Comparison of ENCODE assay signal across 1 cellular context in the genomic region with DNA sequence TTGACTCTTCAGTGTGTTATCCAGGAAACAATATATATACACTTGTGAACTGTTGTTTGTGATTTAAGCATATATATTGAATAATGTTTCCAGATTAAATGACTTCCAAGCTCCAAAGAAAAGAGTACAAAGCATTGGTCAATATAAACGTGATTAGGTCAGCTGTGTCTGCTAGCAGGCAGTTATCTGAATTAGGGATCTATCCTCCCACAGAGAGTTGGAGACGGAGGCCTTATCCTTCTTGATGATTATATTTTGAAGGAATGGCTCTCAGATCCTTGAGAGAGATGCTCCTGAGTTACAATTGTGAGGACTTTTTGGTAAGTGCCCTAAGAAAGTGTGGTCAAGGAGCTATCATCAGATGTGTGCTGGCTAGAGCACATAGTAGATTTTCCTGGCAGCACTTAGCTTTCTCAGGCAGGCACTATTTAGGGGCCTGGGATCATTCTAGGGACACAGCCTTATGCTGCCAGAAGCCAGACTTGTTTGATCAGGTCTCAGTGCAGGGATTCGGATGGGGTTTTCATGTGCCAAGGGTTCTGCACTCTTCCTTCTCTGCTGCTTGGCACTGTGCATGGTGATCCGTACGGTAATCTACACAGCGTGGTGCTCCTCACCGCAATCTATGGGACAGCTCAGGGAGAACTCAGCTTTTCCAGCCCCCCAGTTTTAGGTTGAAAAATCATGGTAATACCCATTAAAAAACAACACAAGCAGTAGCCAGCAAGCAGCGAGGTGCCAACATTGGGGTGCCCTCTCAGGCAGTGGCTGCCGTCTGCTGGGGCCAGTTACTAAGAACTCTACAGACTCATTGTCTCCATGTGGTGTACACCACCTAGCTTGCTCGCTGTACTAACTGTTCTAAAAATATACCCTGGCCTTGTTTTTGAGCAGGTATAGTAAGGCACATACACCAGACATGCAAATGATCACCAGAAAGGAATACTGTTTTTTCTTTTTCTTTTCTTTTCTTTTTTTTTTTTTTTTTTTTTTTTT.
TF ChIP-seq lines count a peak whose summit lies in the region.

No MANE protein-coding gene starts in this region.

TF ChIP-seq in SK-N-SH treated with all-trans-retinoic acid at 6 μM for 48 hours, 23 proteins besides CTCF, POLR2A, EP300 and RAD21 (continued from another document):
- TF ChIP-seq, protein P1, sequence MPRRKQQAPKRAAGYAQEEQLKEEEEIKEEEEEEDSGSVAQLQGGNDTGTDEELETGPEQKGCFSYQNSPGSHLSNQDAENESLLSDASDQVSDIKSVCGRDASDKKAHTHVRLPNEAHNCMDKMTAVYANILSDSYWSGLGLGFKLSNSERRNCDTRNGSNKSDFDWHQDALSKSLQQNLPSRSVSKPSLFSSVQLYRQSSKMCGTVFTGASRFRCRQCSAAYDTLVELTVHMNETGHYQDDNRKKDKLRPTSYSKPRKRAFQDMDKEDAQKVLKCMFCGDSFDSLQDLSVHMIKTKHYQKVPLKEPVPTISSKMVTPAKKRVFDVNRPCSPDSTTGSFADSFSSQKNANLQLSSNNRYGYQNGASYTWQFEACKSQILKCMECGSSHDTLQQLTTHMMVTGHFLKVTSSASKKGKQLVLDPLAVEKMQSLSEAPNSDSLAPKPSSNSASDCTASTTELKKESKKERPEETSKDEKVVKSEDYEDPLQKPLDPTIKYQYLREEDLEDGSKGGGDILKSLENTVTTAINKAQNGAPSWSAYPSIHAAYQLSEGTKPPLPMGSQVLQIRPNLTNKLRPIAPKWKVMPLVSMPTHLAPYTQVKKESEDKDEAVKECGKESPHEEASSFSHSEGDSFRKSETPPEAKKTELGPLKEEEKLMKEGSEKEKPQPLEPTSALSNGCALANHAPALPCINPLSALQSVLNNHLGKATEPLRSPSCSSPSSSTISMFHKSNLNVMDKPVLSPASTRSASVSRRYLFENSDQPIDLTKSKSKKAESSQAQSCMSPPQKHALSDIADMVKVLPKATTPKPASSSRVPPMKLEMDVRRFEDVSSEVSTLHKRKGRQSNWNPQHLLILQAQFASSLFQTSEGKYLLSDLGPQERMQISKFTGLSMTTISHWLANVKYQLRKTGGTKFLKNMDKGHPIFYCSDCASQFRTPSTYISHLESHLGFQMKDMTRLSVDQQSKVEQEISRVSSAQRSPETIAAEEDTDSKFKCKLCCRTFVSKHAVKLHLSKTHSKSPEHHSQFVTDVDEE (CRISPR knock-in tag; IDR thresholded peaks at IDR 0.05): no peak
- TF ChIP-seq ZFP3 (CRISPR knock-in tag; IDR thresholded peaks at IDR 0.05) (no peak), ZNF70 (CRISPR knock-in tag; IDR thresholded peaks at IDR 0.05) (no peak), ZFP30 (CRISPR knock-in tag; IDR thresholded peaks at IDR 0.05) (no peak), CSDC2 (CRISPR knock-in tag; IDR thresholded peaks at IDR 0.05) (no peak)
- TF ChIP-seq, protein P2, sequence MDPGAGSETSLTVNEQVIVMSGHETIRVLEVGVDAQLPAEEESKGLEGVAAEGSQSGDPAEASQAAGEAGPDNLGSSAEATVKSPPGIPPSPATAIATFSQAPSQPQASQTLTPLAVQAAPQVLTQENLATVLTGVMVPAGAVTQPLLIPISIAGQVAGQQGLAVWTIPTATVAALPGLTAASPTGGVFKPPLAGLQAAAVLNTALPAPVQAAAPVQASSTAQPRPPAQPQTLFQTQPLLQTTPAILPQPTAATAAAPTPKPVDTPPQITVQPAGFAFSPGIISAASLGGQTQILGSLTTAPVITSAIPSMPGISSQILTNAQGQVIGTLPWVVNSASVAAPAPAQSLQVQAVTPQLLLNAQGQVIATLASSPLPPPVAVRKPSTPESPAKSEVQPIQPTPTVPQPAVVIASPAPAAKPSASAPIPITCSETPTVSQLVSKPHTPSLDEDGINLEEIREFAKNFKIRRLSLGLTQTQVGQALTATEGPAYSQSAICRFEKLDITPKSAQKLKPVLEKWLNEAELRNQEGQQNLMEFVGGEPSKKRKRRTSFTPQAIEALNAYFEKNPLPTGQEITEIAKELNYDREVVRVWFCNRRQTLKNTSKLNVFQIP (CRISPR knock-in tag; IDR thresholded peaks at IDR 0.05; ENCODE audit: borderline replicate concordance, low read depth): no peak
